Comparison of ENCODE assay signal across 1 cellular context in the genomic region with DNA sequence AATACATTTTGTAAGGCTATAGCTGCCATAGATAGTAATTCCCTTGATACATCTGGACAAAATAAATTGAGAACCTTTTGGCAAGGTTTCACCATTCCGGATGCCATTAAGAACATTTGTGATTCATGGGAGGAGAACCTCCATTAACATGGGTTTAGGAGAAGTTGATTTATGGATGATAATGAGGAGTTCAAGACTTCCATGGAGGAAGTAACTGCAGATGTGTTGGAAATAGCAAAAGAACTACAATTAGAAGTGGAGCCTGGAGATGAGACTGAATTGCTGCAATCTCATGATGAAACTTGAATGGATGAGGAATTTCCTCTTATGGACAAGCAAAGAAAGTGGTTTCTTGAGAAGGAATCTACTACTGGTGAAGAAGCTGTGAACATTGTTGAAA.
TF ChIP-seq lines count a peak whose summit lies in the region.

No MANE protein-coding gene starts in this region.

TF ChIP-seq in GM23338, 12 proteins besides CTCF, POLR2A, EP300 and RAD21 (continued from another document):
- TF ChIP-seq, protein P1, sequence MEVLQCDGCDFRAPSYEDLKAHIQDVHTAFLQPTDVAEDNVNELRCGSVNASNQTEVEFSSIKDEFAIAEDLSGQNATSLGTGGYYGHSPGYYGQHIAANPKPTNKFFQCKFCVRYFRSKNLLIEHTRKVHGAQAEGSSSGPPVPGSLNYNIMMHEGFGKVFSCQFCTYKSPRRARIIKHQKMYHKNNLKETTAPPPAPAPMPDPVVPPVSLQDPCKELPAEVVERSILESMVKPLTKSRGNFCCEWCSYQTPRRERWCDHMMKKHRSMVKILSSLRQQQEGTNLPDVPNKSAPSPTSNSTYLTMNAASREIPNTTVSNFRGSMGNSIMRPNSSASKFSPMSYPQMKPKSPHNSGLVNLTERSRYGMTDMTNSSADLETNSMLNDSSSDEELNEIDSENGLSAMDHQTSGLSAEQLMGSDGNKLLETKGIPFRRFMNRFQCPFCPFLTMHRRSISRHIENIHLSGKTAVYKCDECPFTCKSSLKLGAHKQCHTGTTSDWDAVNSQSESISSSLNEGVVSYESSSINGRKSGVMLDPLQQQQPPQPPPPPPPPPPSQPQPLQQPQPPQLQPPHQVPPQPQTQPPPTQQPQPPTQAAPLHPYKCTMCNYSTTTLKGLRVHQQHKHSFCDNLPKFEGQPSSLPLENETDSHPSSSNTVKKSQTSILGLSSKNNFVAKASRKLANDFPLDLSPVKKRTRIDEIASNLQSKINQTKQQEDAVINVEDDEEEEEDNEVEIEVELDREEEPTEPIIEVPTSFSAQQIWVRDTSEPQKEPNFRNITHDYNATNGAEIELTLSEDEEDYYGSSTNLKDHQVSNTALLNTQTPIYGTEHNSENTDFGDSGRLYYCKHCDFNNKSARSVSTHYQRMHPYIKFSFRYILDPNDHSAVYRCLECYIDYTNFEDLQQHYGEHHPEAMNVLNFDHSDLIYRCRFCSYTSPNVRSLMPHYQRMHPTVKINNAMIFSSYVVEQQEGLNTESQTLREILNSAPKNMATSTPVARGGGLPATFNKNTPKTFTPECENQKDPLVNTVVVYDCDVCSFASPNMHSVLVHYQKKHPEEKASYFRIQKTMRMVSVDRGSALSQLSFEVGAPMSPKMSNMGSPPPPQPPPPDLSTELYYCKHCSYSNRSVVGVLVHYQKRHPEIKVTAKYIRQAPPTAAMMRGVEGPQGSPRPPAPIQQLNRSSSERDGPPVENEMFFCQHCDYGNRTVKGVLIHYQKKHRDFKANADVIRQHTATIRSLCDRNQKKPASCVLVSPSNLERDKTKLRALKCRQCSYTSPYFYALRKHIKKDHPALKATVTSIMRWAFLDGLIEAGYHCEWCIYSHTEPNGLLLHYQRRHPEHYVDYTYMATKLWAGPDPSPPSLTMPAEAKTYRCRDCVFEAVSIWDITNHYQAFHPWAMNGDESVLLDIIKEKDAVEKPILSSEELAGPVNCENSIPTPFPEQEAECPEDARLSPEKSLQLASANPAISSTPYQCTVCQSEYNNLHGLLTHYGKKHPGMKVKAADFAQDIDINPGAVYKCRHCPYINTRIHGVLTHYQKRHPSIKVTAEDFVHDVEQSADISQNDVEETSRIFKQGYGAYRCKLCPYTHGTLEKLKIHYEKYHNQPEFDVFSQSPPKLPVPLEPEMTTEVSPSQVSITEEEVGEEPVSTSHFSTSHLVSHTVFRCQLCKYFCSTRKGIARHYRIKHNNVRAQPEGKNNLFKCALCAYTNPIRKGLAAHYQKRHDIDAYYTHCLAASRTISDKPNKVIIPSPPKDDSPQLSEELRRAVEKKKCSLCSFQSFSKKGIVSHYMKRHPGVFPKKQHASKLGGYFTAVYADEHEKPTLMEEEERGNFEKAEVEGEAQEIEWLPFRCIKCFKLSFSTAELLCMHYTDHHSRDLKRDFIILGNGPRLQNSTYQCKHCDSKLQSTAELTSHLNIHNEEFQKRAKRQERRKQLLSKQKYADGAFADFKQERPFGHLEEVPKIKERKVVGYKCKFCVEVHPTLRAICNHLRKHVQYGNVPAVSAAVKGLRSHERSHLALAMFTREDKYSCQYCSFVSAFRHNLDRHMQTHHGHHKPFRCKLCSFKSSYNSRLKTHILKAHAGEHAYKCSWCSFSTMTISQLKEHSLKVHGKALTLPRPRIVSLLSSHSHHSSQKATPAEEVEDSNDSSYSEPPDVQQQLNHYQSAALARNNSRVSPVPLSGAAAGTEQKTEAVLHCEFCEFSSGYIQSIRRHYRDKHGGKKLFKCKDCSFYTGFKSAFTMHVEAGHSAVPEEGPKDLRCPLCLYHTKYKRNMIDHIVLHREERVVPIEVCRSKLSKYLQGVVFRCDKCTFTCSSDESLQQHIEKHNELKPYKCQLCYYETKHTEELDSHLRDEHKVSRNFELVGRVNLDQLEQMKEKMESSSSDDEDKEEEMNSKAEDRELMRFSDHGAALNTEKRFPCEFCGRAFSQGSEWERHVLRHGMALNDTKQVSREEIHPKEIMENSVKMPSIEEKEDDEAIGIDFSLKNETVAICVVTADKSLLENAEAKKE (CRISPR knock-in tag; IDR thresholded peaks at IDR 0.05), result no peak
- TF ChIP-seq NANOG (IDR thresholded peaks at IDR 0.05; ENCODE audit: borderline replicate concordance) (no peak), CREB1 (CRISPR knock-in tag; IDR thresholded peaks at IDR 0.05; ENCODE audit: low read depth) (no peak)
